20 cellular contexts compared by ENCODE assay signal in the genomic region with DNA sequence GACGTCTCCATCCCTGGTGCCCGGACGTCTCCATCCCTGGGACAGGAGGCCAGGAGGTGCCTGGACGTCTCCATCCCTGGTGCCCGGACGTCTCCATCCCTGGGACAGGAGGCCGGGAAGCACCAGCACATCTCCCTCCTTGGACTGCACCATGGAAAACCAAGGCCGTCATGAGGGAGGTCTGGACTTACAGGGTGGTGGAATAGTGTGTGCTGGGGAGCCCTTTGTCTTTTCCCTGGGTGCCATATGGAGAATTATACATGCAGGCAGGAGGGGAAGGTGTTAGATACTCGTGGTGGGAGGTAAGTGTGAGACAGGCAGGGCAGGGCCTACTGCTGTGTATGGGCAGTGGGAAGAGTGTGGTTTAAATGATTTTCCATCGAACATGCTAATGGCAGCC. TPM values are rescaled to one million over a fixed set of nuclear protein-coding genes. Genes with fewer than 3 reads are reported as not detected.
A peak's percentile ranks its signal among the peaks of the same experiment; 100 is the strongest.
DNase-seq lines count a peak whose midpoint lies in the region; ATAC-seq and TF ChIP-seq lines count a peak whose summit lies in the region.
"Had no signal": no experiment of that assay in that cellular context is flagged by ENCODE, and none has a peak within 500 bp of the region (broad histone marks: within the 10 kb centered on the region; RNA-seq: fewer than 3 reads in every experiment).

No MANE protein-coding gene starts in this region.

- peaks cover 7% of the 10 kb centered on the region for H3K27me3 ChIP-seq in RWPE2 (ENCODE audit: insufficient read depth, poor library complexity, severe bottlenecking)

- H3K4me1 ChIP-seq in RWPE2 (ENCODE audit: insufficient read depth, poor library complexity, severe bottlenecking) = no peaks in the 10 kb centered on the region
- H3K4me1 ChIP-seq: A549 had no signal

- no peaks in the 10 kb centered on the region for H3K9me3 ChIP-seq in RWPE2 (ENCODE audit: severe bottlenecking)
- H3K9me3 ChIP-seq: A549 had no signal

- H3K4me3 ChIP-seq in RWPE2 (ENCODE audit: severe bottlenecking) = no peak overlapping the region
- H3K4me3 ChIP-seq: A549 had no signal

- TF ChIP-seq CTCF in RWPE2 (IDR thresholded peaks at IDR 0.05; ENCODE audit: poor library complexity, severe bottlenecking) = no peak

- intact Hi-C loops in posterior vena cava (cut with DNase I) = no loop called here

- H3K36me3 ChIP-seq in RWPE2 (ENCODE audit: low read depth) = no peaks in the 10 kb centered on the region

- no peak overlapping the region for H3K4me3 Mint-ChIP-seq in activated T-cell treated with anti-CD3 and anti-CD28 coated beads, Interleukin-2, amount 50 U/mL, for 24 hours
- H3K4me3 Mint-ChIP-seq in activated T-cell treated with anti-CD3 and anti-CD28 coated beads, Interleukin-2, amount 50 U/mL, for 4 hours = no peak overlapping the region
- H3K4me3 Mint-ChIP-seq: CD4-positive, alpha-beta memory T cell; H9 had no signal

- no peaks in the 10 kb centered on the region for H3K36me3 Mint-ChIP-seq in activated T-cell treated with anti-CD3 and anti-CD28 coated beads, Interleukin-2, amount 50 U/mL, for 24 hours (ENCODE audit: low read depth)
- no peaks in the 10 kb centered on the region for H3K36me3 Mint-ChIP-seq in activated T-cell treated with anti-CD3 and anti-CD28 coated beads, Interleukin-2, amount 50 U/mL, for 4 hours (ENCODE audit: insufficient read depth)

- no peak overlapping the region for H3K27ac ChIP-seq in RWPE2 (ENCODE audit: poor library complexity, severe bottlenecking)
- H3K27ac ChIP-seq: 22Rv1, A549, HL-60, KMS-11 had no signal

- peaks cover 25% of the 10 kb centered on the region for H3K4me1 Mint-ChIP-seq in activated T-cell treated with anti-CD3 and anti-CD28 coated beads, Interleukin-2, amount 50 U/mL, for 24 hours (ENCODE audit: low read depth)
- peaks cover 9% of the 10 kb centered on the region for H3K4me1 Mint-ChIP-seq in activated T-cell treated with anti-CD3 and anti-CD28 coated beads, Interleukin-2, amount 50 U/mL, for 4 hours (ENCODE audit: low read depth)

- no peak for ATAC-seq in activated T-cell treated with anti-CD3 and anti-CD28 coated beads, Interleukin-2, amount 50 U/mL, for 4 hours
- ATAC-seq in RWPE2 (ENCODE audit: low read depth) (peak; percentile 19; the same call in 1 of the 3 replicates), HG02884 (IDR thresholded peaks at IDR 0.05; ENCODE audit: unreplicated experiment) (no peak)
- ATAC-seq: A549 had no signal

- no peak overlapping the region for H3K27ac Mint-ChIP-seq in activated T-cell treated with anti-CD3 and anti-CD28 coated beads, Interleukin-2, amount 50 U/mL, for 24 hours

- no peaks in the 10 kb centered on the region for H3K9me3 Mint-ChIP-seq in activated T-cell treated with anti-CD3 and anti-CD28 coated beads, Interleukin-2, amount 50 U/mL, for 24 hours
- no peaks in the 10 kb centered on the region for H3K9me3 Mint-ChIP-seq in activated T-cell treated with anti-CD3 and anti-CD28 coated beads, Interleukin-2, amount 50 U/mL, for 4 hours
- H3K9me3 Mint-ChIP-seq: CD4-positive, alpha-beta memory T cell had no signal

- no peaks in the 10 kb centered on the region for H3K27me3 Mint-ChIP-seq in activated T-cell treated with anti-CD3 and anti-CD28 coated beads, Interleukin-2, amount 50 U/mL, for 24 hours
- H3K27me3 Mint-ChIP-seq in activated T-cell treated with anti-CD3 and anti-CD28 coated beads, Interleukin-2, amount 50 U/mL, for 4 hours (ENCODE audit: low read depth) = no peaks in the 10 kb centered on the region
- H3K27me3 Mint-ChIP-seq: CD4-positive, alpha-beta memory T cell had no signal

- peak; percentile 14 for DNase-seq in activated T-cell treated with anti-CD3 and anti-CD28 coated beads, Interleukin-2, amount 50 U/mL, for 24 hours
- no peak for DNase-seq in activated T-cell treated with anti-CD3 and anti-CD28 coated beads, Interleukin-2, amount 50 U/mL, for 4 hours
- DNase-seq in RWPE2 (ENCODE audit: low spot score) (no peak), posterior vena cava (ENCODE audit: low spot score) (peak; percentile 28), AML-193 (lab: John Stamatoyannopoulos, UW) (no peak), NCI-H510A treated with DMSO at 0.1 percent for 48 hours (lab: John Stamatoyannopoulos, UW) (no peak)
- DNase-seq: C1 segment of cervical spinal cord; CD4-positive, alpha-beta memory T cell; DMS153; DMS79; GDM1; H9 had no signal

RNA-seq across cellular contexts. Expression of a gene that starts 52.9 kb away (rescaled TPM):
- total RNA-seq in activated T-cell treated with anti-CD3 and anti-CD28 coated beads, Interleukin-2, amount 50 U/mL, for 4 hours = under 1 TPM; 0.13 to 0.14 (median 0.13) TPM
- under 1 TPM in 1 of 2 donors, not detected in 1; 0.10 TPM for total RNA-seq in posterior vena cava
- total RNA-seq: Daoy, H1, H9, HT1080 had no signal

Comparison
In these comparisons a context has a peak if more than half of its experiments do, and no peak if none do; other contexts are left out.
1. DNase-seq: peak in activated T-cell treated with anti-CD3 and anti-CD28 coated beads, Interleukin-2, amount 50 U/mL, for 24 hours (single experiment) and posterior vena cava (single experiment); none in activated T-cell treated with anti-CD3 and anti-CD28 coated beads, Interleukin-2, amount 50 U/mL, for 4 hours (single experiment), RWPE2 (single experiment), AML-193 (0 of 2) and NCI-H510A treated with DMSO at 0.1 percent for 48 hours (single experiment).